Comparison of ENCODE assay signal across 1 cellular context in genomic region chr15:57559875-57560274, GRCh38.
TF ChIP-seq lines count a peak whose summit lies in the region.

No MANE protein-coding gene starts in this region.

TF ChIP-seq in HepG2, 621 proteins besides CTCF, POLR2A, EP300 and RAD21 (continued from another document and continues in another):
- TF ChIP-seq ZHX2 (IDR thresholded peaks at IDR 0.05; ENCODE audit: low read depth) = no peak
- TF ChIP-seq ZHX2 (CRISPR knock-in tag; IDR thresholded peaks at IDR 0.05; ENCODE audit: borderline replicate concordance) = no peak
- TF ChIP-seq MTERF4 (CRISPR knock-in tag; IDR thresholded peaks at IDR 0.05) = no peak
- no peak for TF ChIP-seq SIX1 (CRISPR knock-in tag; IDR thresholded peaks at IDR 0.05; ENCODE audit: borderline replicate concordance)
- TF ChIP-seq PHF8 (CRISPR knock-in tag; IDR thresholded peaks at IDR 0.05) = no peak
- TF ChIP-seq KDM5A (IDR thresholded peaks at IDR 0.05; ENCODE audit: borderline replicate concordance, low read length) = no peak
- TF ChIP-seq KLF12 (CRISPR knock-in tag; IDR thresholded peaks at IDR 0.05; ENCODE audit: borderline replicate concordance) = peak; percentile 82; the same call in 1 of the 2 replicates
- TF ChIP-seq GLMP (CRISPR knock-in tag; IDR thresholded peaks at IDR 0.05; ENCODE audit: borderline replicate concordance) = no peak
- no peak for TF ChIP-seq GLI4 (CRISPR knock-in tag; IDR thresholded peaks at IDR 0.05; ENCODE audit: borderline replicate concordance)
- TF ChIP-seq ZNF142 (CRISPR knock-in tag; IDR thresholded peaks at IDR 0.05) = no peak
- no peak for TF ChIP-seq ARID4A (CRISPR knock-in tag; IDR thresholded peaks at IDR 0.05; ENCODE audit: borderline replicate concordance)
- TF ChIP-seq HNF4A (CRISPR knock-in tag; IDR thresholded peaks at IDR 0.05) = peak; percentile 80
- no peak for TF ChIP-seq ZNF652 (CRISPR knock-in tag; IDR thresholded peaks at IDR 0.05; ENCODE audit: borderline replicate concordance, low read depth)
- no peak for TF ChIP-seq KAT7 (CRISPR knock-in tag; IDR thresholded peaks at IDR 0.05; ENCODE audit: borderline replicate concordance)
- no peak for TF ChIP-seq AFF4 (CRISPR knock-in tag; IDR thresholded peaks at IDR 0.05)
- TF ChIP-seq THYN1 (CRISPR knock-in tag; IDR thresholded peaks at IDR 0.05; ENCODE audit: borderline replicate concordance, low read depth) = no peak
- TF ChIP-seq GPN1 (CRISPR knock-in tag; IDR thresholded peaks at IDR 0.05; ENCODE audit: borderline replicate concordance) = no peak
- TF ChIP-seq ZSCAN30 (CRISPR knock-in tag; IDR thresholded peaks at IDR 0.05) = no peak
- TF ChIP-seq ZNF280D (CRISPR knock-in tag; IDR thresholded peaks at IDR 0.05) = 0 out of 2 replicates have a peak, but pooled peaks have one; percentile 58
- TF ChIP-seq ZNF660 (CRISPR knock-in tag; IDR thresholded peaks at IDR 0.05; ENCODE audit: borderline replicate concordance, low read depth) = no peak
- TF ChIP-seq SMAD1 (CRISPR knock-in tag; IDR thresholded peaks at IDR 0.05; ENCODE audit: borderline replicate concordance, low read depth) = no peak
- TF ChIP-seq CBX1 (IDR thresholded peaks at IDR 0.05; ENCODE audit: low read depth) = no peak
- TF ChIP-seq HNF4G (IDR thresholded peaks at IDR 0.05; ENCODE audit: borderline replicate concordance, low read depth, low read length) = peak; percentile 56; the same call in 1 of the 2 replicates
- no peak for TF ChIP-seq HNF4G (CRISPR knock-in tag; IDR thresholded peaks at IDR 0.05; ENCODE audit: borderline replicate concordance, low read depth)
- peak; percentile 21; the same call in 1 of the 2 replicates for TF ChIP-seq MIXL1 (CRISPR knock-in tag; IDR thresholded peaks at IDR 0.05)
- no peak for TF ChIP-seq NBN (conservative IDR thresholded peaks at IDR 0.05)
- TF ChIP-seq ZNF772 (CRISPR knock-in tag; IDR thresholded peaks at IDR 0.05) = no peak
